ENCODE assay signal across 9 cellular contexts in the genomic region with DNA sequence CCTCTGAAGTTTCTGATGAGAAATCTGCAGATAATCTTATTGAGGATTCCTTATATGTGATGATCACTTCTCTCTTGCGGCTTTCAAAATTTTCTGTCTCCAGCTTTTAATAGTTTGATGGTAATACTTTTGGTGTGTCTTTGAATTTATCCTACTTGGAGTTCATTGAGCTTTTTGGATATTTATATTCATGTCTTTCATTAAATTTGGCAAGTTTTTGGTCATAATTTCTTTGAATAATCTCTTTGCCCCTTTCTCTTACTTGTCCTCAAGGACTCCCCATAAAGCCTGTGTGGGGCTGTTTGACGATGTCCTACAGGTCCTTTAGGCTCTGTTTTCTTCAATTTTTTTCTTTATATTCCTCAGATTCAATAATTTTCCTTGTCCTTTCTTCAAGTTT. TPM values are rescaled to one million over a fixed set of nuclear protein-coding genes. Genes with fewer than 3 reads are reported as not detected.
"Had no signal": no experiment of that assay in that cellular context is flagged by ENCODE, and none has a peak within 500 bp of the region (broad histone marks: within the 10 kb centered on the region; RNA-seq: fewer than 3 reads in every experiment).

No MANE protein-coding gene starts in this region.

- H3K9ac ChIP-seq: KMS-11 had no signal

- H3K27ac Mint-ChIP-seq: IgD-negative memory B cell had no signal

- H3K4me3 Mint-ChIP-seq: IgD-negative memory B cell had no signal

- ATAC-seq: HepG2, K562 had no signal

- DNase-seq: IMR-90, KBM-7, KG1 had no signal

- H3K27ac ChIP-seq: HL-60, KMS-11 had no signal

- H3K4me3 ChIP-seq: K562 had no signal

- H3K36me3 Mint-ChIP-seq: IgD-negative memory B cell had no signal

RNA-seq across cellular contexts. Expression of a gene that starts 11.3 kb away (rescaled TPM):
- total RNA-seq: HT1080, IMR-90 had no signal
